Comparison of ENCODE assay signal across 17 cellular contexts in the genomic region with DNA sequence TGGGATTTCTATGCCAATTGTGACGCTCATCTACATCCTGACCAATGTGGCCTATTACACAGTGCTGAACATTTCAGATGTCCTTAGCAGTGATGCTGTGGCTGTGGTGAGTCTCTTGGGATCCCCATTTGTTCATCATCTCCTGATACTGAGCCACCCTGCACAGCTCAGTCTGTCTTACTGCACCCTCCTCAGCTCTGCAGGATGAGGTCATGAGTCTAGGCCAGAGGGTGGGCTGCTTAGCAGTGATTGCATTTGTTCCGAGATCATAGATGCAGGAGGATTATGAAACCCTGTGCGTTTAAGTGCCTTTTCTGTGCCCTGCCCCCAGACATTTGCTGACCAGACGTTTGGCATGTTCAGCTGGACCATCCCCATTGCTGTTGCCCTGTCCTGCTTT. TPM values are rescaled to one million over a fixed set of nuclear protein-coding genes. Genes with fewer than 3 reads are reported as not detected.
DNase-seq lines count a peak whose midpoint lies in the region; ATAC-seq and TF ChIP-seq lines count a peak whose summit lies in the region.
"Had no signal": no experiment of that assay in that cellular context is flagged by ENCODE, and none has a peak within 500 bp of the region (broad histone marks: within the 10 kb centered on the region; RNA-seq: fewer than 3 reads in every experiment).

No MANE protein-coding gene starts in this region.

- H3K9ac ChIP-seq in IMR-90 (ENCODE audit: low read depth, low read length) (no peak overlapping the region), adipocyte (ENCODE audit: low read length) (peak overlapping the region; percentile 79), mesenchymal stem cell (ENCODE audit: low read length) (no peak overlapping the region)

- H3K79me1 ChIP-seq in IMR-90 (ENCODE audit: low read depth in 1 of 2, low read length in 2 of 2) (peaks cover 35 to 82% of the 10 kb centered on the region in 2 experiments), mesenchymal stem cell (replicated peaks; ENCODE audit: low read length, poor library complexity, severe bottlenecking) (peaks cover 50% of the 10 kb centered on the region)

- H2BK15ac ChIP-seq in IMR-90 (ENCODE audit: low read depth, low read length) (no peak overlapping the region), mesenchymal stem cell (ENCODE audit: low read depth, poor library complexity, severe bottlenecking) (no peak overlapping the region)

- TF ChIP-seq POLR2A in IMR-90 (IDR thresholded peaks at IDR 0.05; ENCODE audit: low read depth, low read length) = no peak

- H3K9me3 ChIP-seq in IMR-90 (ENCODE audit: control insufficient read depth, insufficient read depth, low read length) = no peaks in the 10 kb centered on the region
- no peaks in the 10 kb centered on the region for H3K9me3 ChIP-seq in adipocyte (ENCODE audit: control insufficient read depth, low read length)
- no peaks in the 10 kb centered on the region for H3K9me3 ChIP-seq in mesenchymal stem cell (ENCODE audit: control insufficient read depth, low read length)
- H3K9me3 ChIP-seq: body of pancreas had no signal

- CTCF ChIA-PET in activated CD8-positive, alpha-beta memory T cell treated with anti-CD3 and anti-CD28 coated beads, Interleukin-2, amount 10 ng/mL, durations not matched to agents 7 days and 5 days (lab: Charles Lee) = interaction anchor here (1.8 to 10.9 kb wide), 4 partner anchors 17 to 36 kb away, joined by 5 to 200 read pairs (median 8); partner anchors contain the start of genes PRMT7, SLC7A6 and SLC7A6OS
- CTCF ChIA-PET in IMR-90 (lab: Yijun Ruan, JAX) = no interaction called here

- H3K4ac ChIP-seq in IMR-90 (ENCODE audit: low read depth, low read length) (no peak overlapping the region), mesenchymal stem cell (ENCODE audit: low read depth in 1 of 2, low read length in 2 of 2) (no peak overlapping the region)

- H3K18ac ChIP-seq in IMR-90 (ENCODE audit: low read depth, low read length) (no peak overlapping the region), mesenchymal stem cell (ENCODE audit: low read depth in 1 of 2, low read length in 2 of 2) (no peak overlapping the region)

- 65% methylated on average over 2 of the region's 4 CpGs; no CpG with 5 or more reads in 1 of the 2 experiments for WGBS in IMR-90 (ENCODE audit: extremely low coverage in 2 of 2, insufficient read length in 1 of 2), 2 experiments
- 96% methylated on average over 4 of the region's 4 CpGs for WGBS in mesenchymal stem cell

- TF ChIP-seq RAD21 in IMR-90 (IDR thresholded peaks at IDR 0.05; ENCODE audit: low read length) = no peak

- H3K27ac ChIP-seq in IMR-90 (ENCODE audit: insufficient read depth, low read length) = no peak overlapping the region
- no peak overlapping the region for H3K27ac ChIP-seq in mesenchymal stem cell (ENCODE audit: low read length, poor library complexity, severe bottlenecking)
- H3K27ac ChIP-seq: body of pancreas had no signal

- peaks cover 33% of the 10 kb centered on the region for H4K20me1 ChIP-seq in IMR-90 (ENCODE audit: insufficient read depth, low read length)

- dilution Hi-C loops in IMR-90 (cut with HindIII; ENCODE audit: low sequenced_read_pairs, unreplicated experiment) = no loop called here

- no peak for TF ChIP-seq CTCF in IMR-90 (conservative IDR thresholded peaks at IDR 0.05; ENCODE audit: low read depth, low read length)
- no peak for TF ChIP-seq CTCF in omental fat pad (IDR thresholded peaks at IDR 0.05)

- H3K27me3 ChIP-seq in IMR-90 (ENCODE audit: control insufficient read depth, insufficient read depth, low read length) = no peaks in the 10 kb centered on the region
- no peaks in the 10 kb centered on the region for H3K27me3 ChIP-seq in adipocyte (replicated peaks; ENCODE audit: control insufficient read depth, insufficient read depth, low read length)
- H3K27me3 ChIP-seq in mesenchymal stem cell (ENCODE audit: control insufficient read depth in 1 of 2, insufficient read depth in 1 of 2, low read length in 2 of 2) = no peaks in the 10 kb centered on the region
- H3K27me3 ChIP-seq: body of pancreas had no signal

- H3K36me3 ChIP-seq in IMR-90 (ENCODE audit: control insufficient read depth, insufficient read depth, low read length) (peaks cover 38% of the 10 kb centered on the region), adipocyte (ENCODE audit: control insufficient read depth, insufficient read depth, low read length, severe bottlenecking) (peaks cover 85% of the 10 kb centered on the region), mesenchymal stem cell (ENCODE audit: control insufficient read depth in 1 of 2, insufficient read depth in 2 of 2, low read depth in 1 of 2, low read length in 2 of 2) (peaks cover 56 to 68% of the 10 kb centered on the region in 2 experiments)

- H3K4me1 Mint-ChIP-seq in activated CD8-positive, alpha-beta memory T cell treated with anti-CD3 and anti-CD28 coated beads, Interleukin-2, amount 10 ng/mL, durations not matched to agents 7 days and 5 days = peaks cover 55% of the 10 kb centered on the region

- H3K27me3 Mint-ChIP-seq in activated CD8-positive, alpha-beta memory T cell treated with anti-CD3 and anti-CD28 coated beads, Interleukin-2, amount 10 ng/mL, durations not matched to agents 7 days and 5 days = no peaks in the 10 kb centered on the region

- peaks cover 54% of the 10 kb centered on the region for H3K36me3 Mint-ChIP-seq in activated CD8-positive, alpha-beta memory T cell treated with anti-CD3 and anti-CD28 coated beads, Interleukin-2, amount 10 ng/mL, durations not matched to agents 7 days and 5 days

- in situ Hi-C loops in IMR-90 (cut with MboI; ENCODE audit: low sequenced_read_pairs) = no loop called here

- ATAC-seq in activated CD8-positive, alpha-beta memory T cell treated with anti-CD3 and anti-CD28 coated beads, Interleukin-2, amount 10 ng/mL, durations not matched to agents 7 days and 5 days = no peak
- ATAC-seq in IMR-90 (ENCODE audit: low read depth) (no peak), omental fat pad (ENCODE audit: low FRiP score) (peak; percentile 46)
- ATAC-seq: body of pancreas had no signal

- H2BK20ac ChIP-seq in IMR-90 (ENCODE audit: low read depth, low read length) = no peak overlapping the region

- no peaks in the 10 kb centered on the region for H3K9me3 Mint-ChIP-seq in activated CD8-positive, alpha-beta memory T cell treated with anti-CD3 and anti-CD28 coated beads, Interleukin-2, amount 10 ng/mL, durations not matched to agents 7 days and 5 days (ENCODE audit: low read depth)

- POLR2A ChIA-PET in IMR-90 (lab: Charles Lee; ENCODE audit: unreplicated experiment) = no interaction called here

- no peak overlapping the region for H4K5ac ChIP-seq in IMR-90 (ENCODE audit: low read depth, low read length)

- intact Hi-C loops in IMR-90 (cut with micrococcal nuclease) = no loop called here

- H3K4me1 ChIP-seq in IMR-90 (ENCODE audit: control insufficient read depth, insufficient read depth, low read length) = peaks cover 11% of the 10 kb centered on the region
- H3K4me1 ChIP-seq in adipocyte (ENCODE audit: control insufficient read depth, insufficient read depth, low read length) = peaks cover 63% of the 10 kb centered on the region
- peaks cover 8% of the 10 kb centered on the region for H3K4me1 ChIP-seq in mesenchymal stem cell (ENCODE audit: control insufficient read depth, insufficient read depth, low read depth, low read length)

- H4K8ac ChIP-seq in IMR-90 (ENCODE audit: low read depth in 2 of 2, low read length in 2 of 2) = no peak overlapping the region
- no peak overlapping the region for H4K8ac ChIP-seq in mesenchymal stem cell (ENCODE audit: low read length)

- H2AFZ ChIP-seq in IMR-90 (replicated peaks; ENCODE audit: low read length, poor library complexity) (no peak overlapping the region), mesenchymal stem cell (ENCODE audit: low read depth, low read length) (no peak overlapping the region)

- no peak overlapping the region for H3K4me2 ChIP-seq in IMR-90 (ENCODE audit: low read depth, low read length)
- no peak overlapping the region for H3K4me2 ChIP-seq in mesenchymal stem cell (ENCODE audit: low read length, poor library complexity, severe bottlenecking)

- H2BK120ac ChIP-seq in IMR-90 (ENCODE audit: low read depth, low read length) (no peak overlapping the region), mesenchymal stem cell (ENCODE audit: low read depth, low read length) (no peak overlapping the region)

- no peak overlapping the region for H2BK5ac ChIP-seq in IMR-90 (ENCODE audit: low read depth, low read length, poor library complexity, severe bottlenecking)
- H2BK5ac ChIP-seq in mesenchymal stem cell (ENCODE audit: low read depth, low read length, poor library complexity, severe bottlenecking) = no peak overlapping the region

- H3K56ac ChIP-seq in IMR-90 (ENCODE audit: extremely low read depth, insufficient read depth, low read length) = no peak overlapping the region

- H2AK5ac ChIP-seq in IMR-90 (ENCODE audit: low read depth, low read length) (no peak overlapping the region), mesenchymal stem cell (ENCODE audit: low read length, severe bottlenecking) (no peak overlapping the region)

- no TSS peak for BruUV-seq in IMR-90 (replicated peaks; lab: Mats Ljungman, UMichigan)

- H3K23ac ChIP-seq in IMR-90 (ENCODE audit: low read depth, low read length) (no peak overlapping the region), mesenchymal stem cell (ENCODE audit: low read length in 2 of 2) (peak overlapping the region in 1 of 2 experiments; percentile 14)

- H2BK12ac ChIP-seq in mesenchymal stem cell (ENCODE audit: low read length in 2 of 2) = no peak overlapping the region

- no peak overlapping the region for H3K4me3 Mint-ChIP-seq in activated CD8-positive, alpha-beta memory T cell treated with anti-CD3 and anti-CD28 coated beads, Interleukin-2, amount 10 ng/mL, durations not matched to agents 7 days and 5 days

- peak overlapping the region; percentile 19 for H2AK9ac ChIP-seq in IMR-90 (replicated peaks; ENCODE audit: low read depth, low read length, poor library complexity)

- H3K9me1 ChIP-seq in IMR-90 (ENCODE audit: insufficient read depth, low read length) = peaks cover 28% of the 10 kb centered on the region

- no peak overlapping the region for H3K4me3 ChIP-seq in IMR-90 (ENCODE audit: insufficient read depth, low read depth, low read length)
- peak overlapping the region; percentile 75 for H3K4me3 ChIP-seq in adipocyte (ENCODE audit: low read length)
- no peak overlapping the region for H3K4me3 ChIP-seq in mesenchymal stem cell (ENCODE audit: insufficient read depth in 1 of 2, low read depth in 1 of 2, low read length in 2 of 2)
- H3K4me3 ChIP-seq: body of pancreas had no signal

- DNase-seq in activated CD8-positive, alpha-beta memory T cell treated with anti-CD3 and anti-CD28 coated beads, Interleukin-2, amount 10 ng/mL, durations not matched to agents 7 days and 5 days = no peak
- no peak for DNase-seq in activated CD8-positive, alpha-beta memory T cell treated with anti-CD3 and anti-CD28 coated beads, Interleukin-2, amount 50 U/mL, for 48 hours
- DNase-seq in IMR-90 (no peak), adipocyte (ENCODE audit: low read depth) (no peak), omental fat pad (ENCODE audit: low spot score) (no peak), DMS153 treated with DMSO at 0.1 percent for 48 hours (lab: John Stamatoyannopoulos, UW; ENCODE audit: unreplicated experiment) (no peak), mesenchymal stem cell (no peak)
- no peak for DNase-seq in stimulated activated CD4-positive, alpha-beta T cell treated with anti-CD3 and anti-CD28 coated beads, Interleukin-2, amount 100 ng/mL, for 48 hours
- DNase-seq: body of pancreas, dermis blood vessel endothelial cell, DMS79 treated with DMSO at 0.1 percent for 48 hours, erythroblast, GOT3, mammary epithelial cell, NCI-H2029, NCI-H510A had no signal

- peak overlapping the region; percentile 73 for H3K27ac Mint-ChIP-seq in activated CD8-positive, alpha-beta memory T cell treated with anti-CD3 and anti-CD28 coated beads, Interleukin-2, amount 10 ng/mL, durations not matched to agents 7 days and 5 days

- H3K14ac ChIP-seq in IMR-90 (replicated peaks; ENCODE audit: low read depth, low read length) (no peak overlapping the region), mesenchymal stem cell (ENCODE audit: low read length in 2 of 2) (no peak overlapping the region)

- H4K91ac ChIP-seq in IMR-90 (ENCODE audit: insufficient read depth, low read depth, low read length) (no peak overlapping the region), mesenchymal stem cell (ENCODE audit: low read length) (no peak overlapping the region)

RNA-seq across cellular contexts. Expression of gene SLC7A6OS, which starts 19.5 kb away (rescaled TPM):
- total RNA-seq in activated CD8-positive, alpha-beta memory T cell treated with anti-CD3 and anti-CD28 coated beads, Interleukin-2, amount 10 ng/mL, durations not matched to agents 7 days and 5 days = 10 to 100 TPM; 29.8 to 30.8 TPM
- total RNA-seq in IMR-90 (2012; rRNA removed) (8.4 and 10.3 TPM in 2 replicates), omental fat pad (10 to 100 TPM in 3 of 4 donors, 1 to 10 TPM in 1; 7.2 to 19.7 (median 14.7) TPM)
- polyA plus RNA-seq in IMR-90 (2012; rRNA removed) = 5.6 and 6.8 TPM in 2 replicates
- polyA plus RNA-seq in IMR-90 (2012; cell fraction: cytosol; rRNA removed) = 2.5 and 3.5 TPM in 2 replicates
- polyA plus RNA-seq in IMR-90 (2012; cell fraction: nucleus; rRNA removed; ENCODE audit: low replicate concordance) = 7.7 and 20.7 TPM in 2 replicates
- 7.0 TPM for polyA plus RNA-seq in mesenchymal stem cell (2013, experiment 1 of 2)
- 7.0 TPM for polyA plus RNA-seq in mesenchymal stem cell (2013, experiment 2 of 2)

RNA-seq across cellular contexts. Expression of gene PRMT7, which starts 19.6 kb away (rescaled TPM):
- total RNA-seq in activated CD8-positive, alpha-beta memory T cell treated with anti-CD3 and anti-CD28 coated beads, Interleukin-2, amount 10 ng/mL, durations not matched to agents 7 days and 5 days = 10 to 100 TPM; 60.9 to 73.9 TPM
- 65.5 and 68.6 TPM in 2 replicates for total RNA-seq in IMR-90 (2012; rRNA removed)
- polyA plus RNA-seq in IMR-90 (2012; rRNA removed) = 61.0 and 63.1 TPM in 2 replicates
- 31.0 and 38.2 TPM in 2 replicates for polyA plus RNA-seq in IMR-90 (2012; cell fraction: cytosol; rRNA removed)
- 269 and 469 TPM in 2 replicates for polyA plus RNA-seq in IMR-90 (2012; cell fraction: nucleus; rRNA removed; ENCODE audit: low replicate concordance)
- total RNA-seq in omental fat pad = 10 to 100 TPM; 22.3 to 56.7 (median 35.8) TPM
- polyA plus RNA-seq in mesenchymal stem cell (2013, experiment 1 of 2) = 14.6 TPM
- polyA plus RNA-seq in mesenchymal stem cell (2013, experiment 2 of 2) = 14.7 TPM

RNA-seq across cellular contexts. Expression of gene SLC7A6, which starts 26.9 kb away (rescaled TPM):
- total RNA-seq in activated CD8-positive, alpha-beta memory T cell treated with anti-CD3 and anti-CD28 coated beads, Interleukin-2, amount 10 ng/mL, durations not matched to agents 7 days and 5 days = 10 to 100 TPM; 73.3 to 99.5 TPM
- total RNA-seq in IMR-90 (2012; rRNA removed) (25.0 and 29.4 TPM in 2 replicates), omental fat pad (100 to 1,000 TPM; 129 to 181 (median 147) TPM)
- 32.6 and 36.1 TPM in 2 replicates for polyA plus RNA-seq in IMR-90 (2012; rRNA removed)
- polyA plus RNA-seq in IMR-90 (2012; cell fraction: cytosol; rRNA removed) = 11.7 and 13.7 TPM in 2 replicates
- polyA plus RNA-seq in IMR-90 (2012; cell fraction: nucleus; rRNA removed; ENCODE audit: low replicate concordance) = 134 and 224 TPM in 2 replicates
- polyA plus RNA-seq in mesenchymal stem cell (2013, experiment 1 of 2) = 27.0 TPM
- 34.1 TPM for polyA plus RNA-seq in mesenchymal stem cell (2013, experiment 2 of 2)

RNA-seq across cellular contexts. Expression of gene PLA2G15, which starts 46.1 kb away (rescaled TPM):
- total RNA-seq in activated CD8-positive, alpha-beta memory T cell treated with anti-CD3 and anti-CD28 coated beads, Interleukin-2, amount 10 ng/mL, durations not matched to agents 7 days and 5 days = 1 to 10 TPM; 8.4 to 9.3 TPM
- total RNA-seq in IMR-90 (2012; rRNA removed) = 18.1 and 19.5 TPM in 2 replicates
- 31.7 and 34.4 TPM in 2 replicates for polyA plus RNA-seq in IMR-90 (2012; rRNA removed)
- 22.4 and 36.7 TPM in 2 replicates for polyA plus RNA-seq in IMR-90 (2012; cell fraction: cytosol; rRNA removed)
- polyA plus RNA-seq in IMR-90 (2012; cell fraction: nucleus; rRNA removed; ENCODE audit: low replicate concordance) = 13.4 and 30.8 TPM in 2 replicates
- 10 to 100 TPM; 24.0 to 42.9 (median 31.1) TPM for total RNA-seq in omental fat pad
- 26.1 TPM for polyA plus RNA-seq in mesenchymal stem cell (2013, experiment 1 of 2)
- polyA plus RNA-seq in mesenchymal stem cell (2013, experiment 2 of 2) = 25.9 TPM

RNA-seq across cellular contexts. Expression of gene ESRP2, which starts 55.3 kb away (rescaled TPM):
- total RNA-seq in activated CD8-positive, alpha-beta memory T cell treated with anti-CD3 and anti-CD28 coated beads, Interleukin-2, amount 10 ng/mL, durations not matched to agents 7 days and 5 days = not detected
- total RNA-seq in IMR-90 (2012; rRNA removed) = under 0.01 TPM in 1 of 2 replicates, not detected in the other
- polyA plus RNA-seq in IMR-90 (2012; rRNA removed) = 0.07 and 0.14 TPM in 2 replicates
- polyA plus RNA-seq in IMR-90 (2012; cell fraction: cytosol; rRNA removed) = 0.07 TPM in 1 of 2 replicates, not detected in the other
- polyA plus RNA-seq in IMR-90 (2012; cell fraction: nucleus; rRNA removed; ENCODE audit: low replicate concordance) = 0.32 and 0.53 TPM in 2 replicates
- total RNA-seq in omental fat pad = 1 to 10 TPM in 3 of 4 donors, not detected in 1; 1.9 to 6.5 (median 4.2) TPM
- 0.04 TPM for polyA plus RNA-seq in mesenchymal stem cell (2013, experiment 1 of 2)
- 0.03 TPM for polyA plus RNA-seq in mesenchymal stem cell (2013, experiment 2 of 2)
- polyA plus RNA-seq: neural cell had no signal
